ENCODE assay signal across 21 cellular contexts in the genomic region with DNA sequence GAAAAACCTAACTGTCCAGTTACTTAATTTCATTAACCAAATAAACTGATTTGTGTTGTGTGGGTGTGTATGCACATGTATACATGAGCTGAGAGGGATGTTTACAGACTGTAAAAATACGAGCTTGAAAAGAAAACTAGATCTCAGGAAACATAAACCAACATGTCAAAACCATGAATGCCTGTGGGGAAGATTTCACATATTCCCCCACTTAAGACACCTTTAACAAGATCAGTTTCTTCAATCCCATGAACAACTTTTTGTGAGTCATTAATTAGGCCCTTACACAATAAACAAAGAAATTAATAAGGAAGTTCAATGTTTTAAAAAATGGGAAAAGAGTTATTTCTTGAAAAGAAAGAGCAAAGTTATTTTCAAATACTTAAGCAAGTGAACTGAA.
DNase-seq lines count a peak whose midpoint lies in the region; FAIRE-seq and TF ChIP-seq lines count a peak whose summit lies in the region.
"Had no signal": no experiment of that assay in that cellular context is flagged by ENCODE, and none has a peak within 500 bp of the region (broad histone marks: within the 10 kb centered on the region; RNA-seq: fewer than 3 reads in every experiment).

No MANE protein-coding gene starts in this region.

- H3K36me3 ChIP-seq in PC-9 (ENCODE audit: low read depth) = no peaks in the 10 kb centered on the region
- H3K36me3 ChIP-seq: MG63, Peyer's patch, SJSA1 had no signal

- no peaks in the 10 kb centered on the region for H4K20me1 ChIP-seq in PC-9 (ENCODE audit: insufficient read depth)

- no peaks in the 10 kb centered on the region for H3K27me3 Mint-ChIP-seq in activated naive CD4-positive, alpha-beta T cell treated with anti-CD3 and anti-CD28 coated beads, Interleukin-2, amount 50 U/mL, for 24 hours
- no peaks in the 10 kb centered on the region for H3K27me3 Mint-ChIP-seq in activated naive CD4-positive, alpha-beta T cell treated with anti-CD3 and anti-CD28 coated beads, Interleukin-2, amount 10 ng/mL, durations not matched to agents 7 days and 5 days
- no peaks in the 10 kb centered on the region for H3K27me3 Mint-ChIP-seq in progenitor cell of endocrine pancreas

- H3K36me3 Mint-ChIP-seq in activated naive CD4-positive, alpha-beta T cell treated with anti-CD3 and anti-CD28 coated beads, Interleukin-2, amount 50 U/mL, for 24 hours = no peaks in the 10 kb centered on the region
- no peaks in the 10 kb centered on the region for H3K36me3 Mint-ChIP-seq in activated naive CD4-positive, alpha-beta T cell treated with anti-CD3 and anti-CD28 coated beads, Interleukin-2, amount 10 ng/mL, durations not matched to agents 7 days and 5 days
- no peaks in the 10 kb centered on the region for H3K36me3 Mint-ChIP-seq in progenitor cell of endocrine pancreas (ENCODE audit: insufficient read depth)
- H3K36me3 Mint-ChIP-seq: CD8-positive, alpha-beta memory T cell had no signal

- peaks cover 25% of the 10 kb centered on the region for H3K4me1 ChIP-seq in PC-9 (replicated peaks; ENCODE audit: insufficient read depth)
- H3K4me1 ChIP-seq: Peyer's patch had no signal

- no peaks in the 10 kb centered on the region for H3K9me2 ChIP-seq in PC-9 (ENCODE audit: insufficient read depth)

- peak overlapping the region; percentile 17 for H3K27ac Mint-ChIP-seq in activated naive CD4-positive, alpha-beta T cell treated with anti-CD3 and anti-CD28 coated beads, Interleukin-2, amount 50 U/mL, for 24 hours
- no peak overlapping the region for H3K27ac Mint-ChIP-seq in activated naive CD4-positive, alpha-beta T cell treated with anti-CD3 and anti-CD28 coated beads, Interleukin-2, amount 10 ng/mL, durations not matched to agents 7 days and 5 days
- no peak overlapping the region for H3K27ac Mint-ChIP-seq in progenitor cell of endocrine pancreas
- H3K27ac Mint-ChIP-seq: CD8-positive, alpha-beta memory T cell had no signal

- H3K4me3 ChIP-seq in PC-9 = no peak overlapping the region
- H3K4me3 ChIP-seq: MG63, Peyer's patch, SJSA1 had no signal

- no peaks in the 10 kb centered on the region for H3K9me3 Mint-ChIP-seq in activated naive CD4-positive, alpha-beta T cell treated with anti-CD3 and anti-CD28 coated beads, Interleukin-2, amount 50 U/mL, for 24 hours
- H3K9me3 Mint-ChIP-seq in activated naive CD4-positive, alpha-beta T cell treated with anti-CD3 and anti-CD28 coated beads, Interleukin-2, amount 10 ng/mL, durations not matched to agents 7 days and 5 days = no peaks in the 10 kb centered on the region
- peaks cover 17% of the 10 kb centered on the region for H3K9me3 Mint-ChIP-seq in progenitor cell of endocrine pancreas (ENCODE audit: low read depth)
- H3K9me3 Mint-ChIP-seq: CD8-positive, alpha-beta memory T cell had no signal

- no peak overlapping the region for H3K4me3 Mint-ChIP-seq in activated naive CD4-positive, alpha-beta T cell treated with anti-CD3 and anti-CD28 coated beads, Interleukin-2, amount 50 U/mL, for 24 hours
- H3K4me3 Mint-ChIP-seq in activated naive CD4-positive, alpha-beta T cell treated with anti-CD3 and anti-CD28 coated beads, Interleukin-2, amount 10 ng/mL, durations not matched to agents 7 days and 5 days = no peak overlapping the region
- no peak overlapping the region for H3K4me3 Mint-ChIP-seq in progenitor cell of endocrine pancreas (ENCODE audit: low read depth)
- H3K4me3 Mint-ChIP-seq: CD8-positive, alpha-beta memory T cell had no signal

- peak; percentile 55 for FAIRE-seq in colon (lab: Jason Lieb, UNC)
- FAIRE-seq: H1 had no signal

- peaks cover 10% of the 10 kb centered on the region; the same call in 1 of the 2 replicates for H3F3A ChIP-seq in PC-9 (ENCODE audit: insufficient read depth, low read depth)

- no peaks in the 10 kb centered on the region for H3K79me2 ChIP-seq in PC-9 (ENCODE audit: low read depth)

- H3K27ac ChIP-seq in PC-9 (peak overlapping the region; percentile 94), caudate nucleus (ENCODE audit: low read depth, low read length) (no peak overlapping the region)
- H3K27ac ChIP-seq: 22Rv1, C4-2B, Peyer's patch, SJSA1 had no signal

- DNase-seq in activated naive CD4-positive, alpha-beta T cell treated with anti-CD3 and anti-CD28 coated beads, Interleukin-2, amount 10 ng/mL, durations not matched to agents 7 days and 5 days = no peak
- DNase-seq in PC-9 (no peak), left kidney (ENCODE audit: low read depth, low spot score) (peak; percentile 12), NCI-H1436 treated with DMSO at 0.1 percent for 48 hours (lab: John Stamatoyannopoulos, UW) (no peak), caudate nucleus (lab: John Stamatoyannopoulos, UW) (no peak), progenitor cell of endocrine pancreas (ENCODE audit: low spot score, unreplicated experiment) (no peak)
- DNase-seq: CD8-positive, alpha-beta memory T cell; DMS53; GDM1; Kasumi-1; MG63; NCI-H187 treated with DMSO at 0.1 percent for 48 hours; NCI-H510A; NCI-H748 treated with DMSO at 0.1 percent for 48 hours; Peyer's patch had no signal

- intact Hi-C loops in PC-9 (cut with micrococcal nuclease; ENCODE audit: unreplicated experiment) = no loop called here

- H3K4me2 ChIP-seq in PC-9 = no peak overlapping the region

- CTCF ChIA-PET in activated naive CD4-positive, alpha-beta T cell treated with anti-CD3 and anti-CD28 coated beads, Interleukin-2, amount 10 ng/mL, durations not matched to agents 7 days and 5 days (lab: Charles Lee) = no interaction called here
- CTCF ChIA-PET in PC-9 (lab: Charles Lee) = no interaction called here

- no peak overlapping the region for H2AFZ ChIP-seq in PC-9

- BruUV-seq in PC-9 (replicated peaks; lab: Mats Ljungman, UMichigan) = no TSS peak

- H3K9me3 ChIP-seq in PC-9 (ENCODE audit: insufficient read depth, low read depth) = no peaks in the 10 kb centered on the region
- H3K9me3 ChIP-seq: MG63, Peyer's patch, SJSA1 had no signal

- no peaks in the 10 kb centered on the region for H3K27me3 ChIP-seq in PC-9 (ENCODE audit: insufficient read depth, low read depth)
- H3K27me3 ChIP-seq: MG63, Peyer's patch, SJSA1 had no signal

- TF ChIP-seq CTCF in PC-9 (conservative IDR thresholded peaks at IDR 0.05) = no peak
- no peak for TF ChIP-seq CTCF in progenitor cell of endocrine pancreas (IDR thresholded peaks at IDR 0.05; ENCODE audit: unreplicated experiment)

- POLR2A ChIA-PET in PC-9 (lab: Charles Lee; ENCODE audit: unreplicated experiment) = no interaction called here

- peaks cover 21% of the 10 kb centered on the region for H3K4me1 Mint-ChIP-seq in activated naive CD4-positive, alpha-beta T cell treated with anti-CD3 and anti-CD28 coated beads, Interleukin-2, amount 50 U/mL, for 24 hours
- H3K4me1 Mint-ChIP-seq in activated naive CD4-positive, alpha-beta T cell treated with anti-CD3 and anti-CD28 coated beads, Interleukin-2, amount 10 ng/mL, durations not matched to agents 7 days and 5 days = peaks cover 2% of the 10 kb centered on the region
- peaks cover 2% of the 10 kb centered on the region for H3K4me1 Mint-ChIP-seq in progenitor cell of endocrine pancreas (ENCODE audit: low read depth)
- H3K4me1 Mint-ChIP-seq: CD8-positive, alpha-beta memory T cell had no signal
